Comparison of ENCODE assay signal across 8 cellular contexts in genomic region chr12:89708793-89709156, GRCh38. TPM values are rescaled to one million over a fixed set of nuclear protein-coding genes. Genes with fewer than 3 reads are reported as not detected.
DNase-seq lines count a peak whose midpoint lies in the region; ATAC-seq and TF ChIP-seq lines count a peak whose summit lies in the region.

Gene ATP2B1, minus strand, starts transcription at chr12:89708838. Its CDS starts 52,952 bp downstream, at chr12:89655886.

- H3K4me3 ChIP-seq in fibroblast of pulmonary artery (replicated peaks; ENCODE audit: low read depth, low read length), result peak within 1 kb of the TSS; percentile 83
- peak within 1 kb of the TSS; percentile 83 to 93 (median 90) for H3K4me3 ChIP-seq in stomach

- ATAC-seq in GM21529 (IDR thresholded peaks at IDR 0.05; ENCODE audit: unreplicated experiment), result peak; percentile 55

- peak; percentile 88 for DNase-seq in DMS53 treated with DMSO at 0.1 percent for 48 hours (lab: John Stamatoyannopoulos, UW; ENCODE audit: unreplicated experiment)
- peak; percentile 91 for DNase-seq in RPMI8226
- DNase-seq in activated T-helper 9 cell treated with anti-CD3 and anti-CD28 coated beads, Interleukin-2, amount 50 U/mL, for 16 hours (ENCODE audit: low read depth), result peak; percentile 78
- peak; percentile 86 for DNase-seq in fibroblast of pulmonary artery (ENCODE audit: low read depth)
- peak; percentile 86 for DNase-seq in nephron progenitor cell
- DNase-seq in stomach, result peak; percentile 92

- no peak for TF ChIP-seq POLR2A in stomach (IDR thresholded peaks at IDR 0.05)

- H3K36me3 Mint-ChIP-seq in IgD-negative memory B cell (peaks cover 5% of the 10 kb centered on the region), nephron progenitor cell (ENCODE audit: low read depth) (no peaks in the 10 kb centered on the region)

- H3K27me3 ChIP-seq in stomach, result no peaks in the 10 kb centered on the region

- no peaks in the 10 kb centered on the region for H3K9me3 Mint-ChIP-seq in IgD-negative memory B cell
- H3K9me3 Mint-ChIP-seq in nephron progenitor cell, result peaks cover 6% of the 10 kb centered on the region

- H3K27me3 Mint-ChIP-seq in IgD-negative memory B cell (no peaks in the 10 kb centered on the region), nephron progenitor cell (ENCODE audit: low read depth, poor library complexity) (peaks cover 33% of the 10 kb centered on the region)

- TF ChIP-seq CTCF in fibroblast of pulmonary artery (IDR thresholded peaks at IDR 0.05; ENCODE audit: low read length, missing control alignments) (no peak), nephron progenitor cell (IDR thresholded peaks at IDR 0.05) (no peak), stomach (IDR thresholded peaks at IDR 0.05) (peak in 1 of 7 experiments; percentile 27)

- H3K36me3 ChIP-seq in stomach, result no peaks in the 10 kb centered on the region

- no peak for TF ChIP-seq EP300 in stomach (IDR thresholded peaks at IDR 0.05)

- peak within 1 kb of the TSS; percentile 98 to 100 (median 99) for H3K27ac Mint-ChIP-seq in IgD-negative memory B cell
- peak within 1 kb of the TSS; percentile 93 for H3K27ac Mint-ChIP-seq in nephron progenitor cell

- peak within 1 kb of the TSS; percentile 96 to 100 (median 99) for H3K4me3 Mint-ChIP-seq in IgD-negative memory B cell
- H3K4me3 Mint-ChIP-seq in nephron progenitor cell, result peak within 1 kb of the TSS; percentile 96

- peaks cover 8 to 35% (median 19%) of the 10 kb centered on the region in 4 donors for H3K4me1 ChIP-seq in stomach

- WGBS in stomach, 5 donors, result 0 to 2% (median 1%) methylated on average over 34 to 55 of the region's 55 CpGs

- H3K4me1 Mint-ChIP-seq in IgD-negative memory B cell, result peaks cover 25 to 47% (median 29%) of the 10 kb centered on the region in 3 donors
- peaks cover 48% of the 10 kb centered on the region for H3K4me1 Mint-ChIP-seq in nephron progenitor cell

- intact Hi-C loops in stomach (cut with DNase I; ENCODE audit: low total_unique reads), result no loop called here

- no peaks in the 10 kb centered on the region for H3K9me3 ChIP-seq in stomach

- H3K27ac ChIP-seq in stomach, result peak within 1 kb of the TSS; percentile 95 to 100 (median 98)

RNA-seq across cellular contexts. Expression of gene ATP2B1, which starts in this region (rescaled TPM):
- polyA plus RNA-seq in IgD-negative memory B cell (102 TPM), stomach (1 to 10 TPM; 3.5 to 4.7 (median 4.0) TPM)
- 10 to 100 TPM; 15.8 to 84.1 (median 31.0) TPM for total RNA-seq in stomach

Comparison
In these comparisons a context has a peak if more than half of its experiments do, and no peak if none do; other contexts are left out.
1. Peak in every context shown above with its lines: DNase-seq, ATAC-seq, H3K4me3 ChIP-seq and H3K27ac ChIP-seq.
2. RNA of gene ATP2B1 (polyA plus RNA-seq): 102 TPM in IgD-negative memory B cell (single experiment); 3.5 to 4.7 TPM in stomach; every median in the first group is over 10 times any median in the second.